In genomic region chr5:174667526-174667925, GRCh38 we compare ENCODE assay signal across 35 cellular contexts. TPM values are rescaled to one million over a fixed set of nuclear protein-coding genes. Genes with fewer than 3 reads are reported as not detected.
"Had no signal": no experiment of that assay in that cellular context is flagged by ENCODE, and none has a peak within 500 bp of the region (broad histone marks: within the 10 kb centered on the region; RNA-seq: fewer than 3 reads in every experiment).

No MANE protein-coding gene starts in this region.

- H3K4me3 Mint-ChIP-seq: activated CD4-positive, alpha-beta T cell treated with anti-CD3 and anti-CD28 coated beads, Interleukin-2, amount 10 ng/mL, durations not matched to agents 24 days and 14 days; activated CD8-positive, alpha-beta T cell treated with anti-CD3 and anti-CD28 coated beads for 36 hours; activated naive CD4-positive, alpha-beta T cell treated with anti-CD3 and anti-CD28 coated beads, Interleukin-2, amount 50 U/mL, for 24 hours; activated naive CD8-positive, alpha-beta T cell treated with anti-CD3 and anti-CD28 coated beads, Interleukin-2, amount 10 ng/mL, durations not matched to agents 7 days and 5 days; activated T-cell treated with anti-CD3 and anti-CD28 coated beads, Interleukin-2, amount 50 U/mL, for 72 hours; activated T-helper 17 cell treated with anti-CD3 and anti-CD28 coated beads, Interleukin-2, amount 50 U/mL, for 72 hours; central memory CD8-positive, alpha-beta T cell; T-helper 2 cell treated with Interferon-gamma antibody and Interleukin-4, amounts not matched to agents 5 μg/mL and 100 μg/mL, for 36 hours had no signal

- H3K9me3 Mint-ChIP-seq: activated CD4-positive, alpha-beta T cell treated with anti-CD3 and anti-CD28 coated beads, Interleukin-2, amount 10 ng/mL, durations not matched to agents 24 days and 14 days; central memory CD8-positive, alpha-beta T cell; T-helper 2 cell treated with Interferon-gamma antibody and Interleukin-4, amounts not matched to agents 5 μg/mL and 100 μg/mL, for 36 hours had no signal

- H3K27me3 Mint-ChIP-seq: activated CD4-positive, alpha-beta T cell treated with anti-CD3 and anti-CD28 coated beads, Interleukin-2, amount 10 ng/mL, durations not matched to agents 24 days and 14 days; activated naive CD8-positive, alpha-beta T cell treated with anti-CD3 and anti-CD28 coated beads, Interleukin-2, amount 10 ng/mL, durations not matched to agents 7 days and 5 days; central memory CD8-positive, alpha-beta T cell had no signal

- H3K27ac Mint-ChIP-seq: activated CD4-positive, alpha-beta T cell treated with anti-CD3 and anti-CD28 coated beads, Interleukin-2, amount 10 ng/mL, durations not matched to agents 24 days and 14 days; activated CD8-positive, alpha-beta T cell treated with anti-CD3 and anti-CD28 coated beads for 36 hours; activated naive CD4-positive, alpha-beta T cell treated with anti-CD3 and anti-CD28 coated beads, Interleukin-2, amount 50 U/mL, for 24 hours; activated naive CD8-positive, alpha-beta T cell treated with anti-CD3 and anti-CD28 coated beads, Interleukin-2, amount 10 ng/mL, durations not matched to agents 7 days and 5 days; activated T-cell treated with anti-CD3 and anti-CD28 coated beads, Interleukin-2, amount 50 U/mL, for 72 hours; activated T-helper 17 cell treated with anti-CD3 and anti-CD28 coated beads, Interleukin-2, amount 50 U/mL, for 72 hours; T-helper 2 cell treated with Interferon-gamma antibody and Interleukin-4, amounts not matched to agents 5 μg/mL and 100 μg/mL, for 36 hours had no signal

- FAIRE-seq: RCC 7860, TTC549 had no signal

- H3K36me3 ChIP-seq: ascending aorta, cardiac muscle cell had no signal

- H3K4me1 Mint-ChIP-seq: activated CD4-positive, alpha-beta T cell treated with anti-CD3 and anti-CD28 coated beads, Interleukin-2, amount 10 ng/mL, durations not matched to agents 24 days and 14 days; activated naive CD4-positive, alpha-beta T cell treated with anti-CD3 and anti-CD28 coated beads, Interleukin-2, amount 50 U/mL, for 24 hours; activated naive CD8-positive, alpha-beta T cell treated with anti-CD3 and anti-CD28 coated beads, Interleukin-2, amount 10 ng/mL, durations not matched to agents 7 days and 5 days; activated T-helper 17 cell treated with anti-CD3 and anti-CD28 coated beads, Interleukin-2, amount 50 U/mL, for 72 hours; central memory CD8-positive, alpha-beta T cell had no signal

- H3K9me3 ChIP-seq: ascending aorta had no signal

- H3K9ac ChIP-seq: KMS-11 had no signal

- DNase-seq: activated CD4-positive, alpha-beta T cell treated with anti-CD3 and anti-CD28 coated beads, Interleukin-2, amount 10 ng/mL, durations not matched to agents 24 days and 14 days; activated CD4-positive, alpha-beta T cell treated with anti-CD3 and anti-CD28 coated beads, Interleukin-2, amount 50 U/mL, for 4 hours; activated CD8-positive, alpha-beta T cell treated with anti-CD3 and anti-CD28 coated beads for 36 hours; activated gamma-delta T cell; activated naive CD4-positive, alpha-beta T cell treated with Interleukin-2 at 50 U/mL for 16 hours; activated naive CD8-positive, alpha-beta T cell treated with anti-CD3 and anti-CD28 coated beads, Interleukin-2, amount 10 ng/mL, durations not matched to agents 7 days and 5 days; activated T-cell treated with anti-CD3 and anti-CD28 coated beads, Interleukin-2, amount 50 U/mL, for 1 hour; activated T-cell treated with anti-CD3 and anti-CD28 coated beads, Interleukin-2, amount 50 U/mL, for 72 hours; amygdala; NCI-H1048; NCI-H1105 treated with DMSO at 0.1 percent for 48 hours; NCI-H1436 treated with DMSO at 0.1 percent for 48 hours; NCI-H1694 treated with DMSO at 0.1 percent for 48 hours; NCI-H2029; NCI-H345; NCI-H510A; NCI-H526; NCI-H748 treated with DMSO at 0.1 percent for 48 hours; NK-92 treated with Interleukin-12 subunit alpha and Interleukin-12 subunit beta, amount 100 ng/mL, for 24 hours; PC-9; SW 1271 had no signal

- H3K27ac ChIP-seq: ascending aorta, cardiac muscle cell, KMS-11, PC-9, RWPE1 had no signal

- H3K4me2 ChIP-seq: KMS-11, PC-9 had no signal

- H2AFZ ChIP-seq: PC-9 had no signal

- ATAC-seq: activated CD8-positive, alpha-beta T cell treated with anti-CD3 and anti-CD28 coated beads for 36 hours; activated T-cell treated with anti-CD3 and anti-CD28 coated beads, Interleukin-2, amount 50 U/mL, for 72 hours; activated T-helper 17 cell treated with anti-CD3 and anti-CD28 coated beads, Interleukin-2, amount 50 U/mL, for 72 hours; Right ventricle myocardium inferior had no signal

- H3K4me3 ChIP-seq: ascending aorta, cardiac muscle cell, PC-9 had no signal

- H3K27me3 ChIP-seq: ascending aorta, cardiac muscle cell had no signal

- H3K36me3 Mint-ChIP-seq: activated naive CD8-positive, alpha-beta T cell treated with anti-CD3 and anti-CD28 coated beads, Interleukin-2, amount 10 ng/mL, durations not matched to agents 7 days and 5 days had no signal

- H3K4me1 ChIP-seq: ascending aorta had no signal

RNA-seq across cellular contexts. Expression of gene MSX2, which starts 56.9 kb away (rescaled TPM):
- total RNA-seq: activated CD4-positive, alpha-beta T cell treated with anti-CD3 and anti-CD28 coated beads, Interleukin-2, amount 10 ng/mL, durations not matched to agents 24 days and 14 days; activated CD8-positive, alpha-beta memory T cell treated with anti-CD3 and anti-CD28 coated beads for 36 hours; activated CD8-positive, alpha-beta T cell treated with anti-CD3 and anti-CD28 coated beads for 36 hours; activated naive CD8-positive, alpha-beta T cell treated with anti-CD3 and anti-CD28 coated beads, Interleukin-2, amount 10 ng/mL, durations not matched to agents 7 days and 5 days; activated T-helper 17 cell treated with anti-CD3 and anti-CD28 coated beads, Interleukin-2, amount 50 U/mL, for 72 hours; ascending aorta; M059J; PC-9; T-helper 1 cell treated with Interleukin-12 subunit alpha and Interleukin-12 subunit beta and Interleukin-4 antibody, amounts not matched to agents 30 ng/mL and 1 ng/mL, for 36 hours had no signal
